ENCODE assay signal across 18 cellular contexts in the genomic region with DNA sequence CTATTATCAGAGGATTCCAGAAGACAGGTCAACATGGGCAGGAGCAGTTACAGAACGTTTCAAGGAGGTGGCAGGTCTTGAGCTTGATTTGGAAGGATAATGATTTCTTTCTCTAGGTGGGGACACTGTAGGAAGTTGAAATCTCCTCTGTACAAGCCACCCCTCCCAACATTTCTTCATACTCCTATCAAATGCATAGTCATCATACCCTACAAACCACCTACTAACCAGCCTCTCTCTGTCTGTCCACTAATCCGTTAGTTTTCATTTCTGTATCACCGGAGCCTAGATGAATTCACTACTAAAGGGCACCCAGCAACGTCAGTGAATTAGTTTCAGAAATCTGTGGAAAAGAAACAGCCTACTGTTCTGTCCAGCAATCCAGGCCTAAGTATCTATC. TPM values are rescaled to one million over a fixed set of nuclear protein-coding genes. Genes with fewer than 3 reads are reported as not detected.
DNase-seq lines count a peak whose midpoint lies in the region; ATAC-seq and TF ChIP-seq lines count a peak whose summit lies in the region.
"Had no signal": no experiment of that assay in that cellular context is flagged by ENCODE, and none has a peak within 500 bp of the region (broad histone marks: within the 10 kb centered on the region; RNA-seq: fewer than 3 reads in every experiment).

No MANE protein-coding gene starts in this region.

- H3K4me1 Mint-ChIP-seq in T-helper 1 cell treated with Interleukin-12 subunit alpha and Interleukin-12 subunit beta and Interleukin-4 antibody, amounts not matched to agents 30 μg/mL and 1 μg/mL, for 36 hours (ENCODE audit: low read depth) = peaks cover 9% of the 10 kb centered on the region
- peaks cover 10% of the 10 kb centered on the region for H3K4me1 Mint-ChIP-seq in endodermal cell

- H3K27me3 Mint-ChIP-seq in T-helper 1 cell treated with Interleukin-12 subunit alpha and Interleukin-12 subunit beta and Interleukin-4 antibody, amounts not matched to agents 30 μg/mL and 1 μg/mL, for 36 hours (ENCODE audit: low read depth) = peaks cover 45% of the 10 kb centered on the region
- peaks cover 24% of the 10 kb centered on the region for H3K27me3 Mint-ChIP-seq in endodermal cell (ENCODE audit: insufficient read depth)

- H4K20me1 ChIP-seq in neural cell (ENCODE audit: insufficient read depth) = no peaks in the 10 kb centered on the region

- H3K27ac ChIP-seq in endodermal cell (ENCODE audit: low read depth, low read length) = no peak overlapping the region
- H3K27ac ChIP-seq in neural cell (ENCODE audit: low read length) = no peak overlapping the region
- H3K27ac ChIP-seq: brain microvascular endothelial cell, C4-2B, upper lobe of left lung had no signal

- H3K9me3 ChIP-seq in endodermal cell (ENCODE audit: control insufficient read depth, low read length) = peaks cover 12% of the 10 kb centered on the region
- no peaks in the 10 kb centered on the region for H3K9me3 ChIP-seq in neural cell (ENCODE audit: low read length)
- H3K9me3 ChIP-seq: upper lobe of left lung had no signal

- H3K4me1 ChIP-seq in endodermal cell (ENCODE audit: control insufficient read depth, insufficient read depth, low read length) = no peaks in the 10 kb centered on the region

- TF ChIP-seq CTCF in endodermal cell (conservative IDR thresholded peaks at IDR 0.05) (no peak), neural cell (IDR thresholded peaks at IDR 0.05; ENCODE audit: poor library complexity, severe bottlenecking) (no peak)

- H3K27me3 ChIP-seq in endodermal cell (ENCODE audit: control insufficient read depth, insufficient read depth, low read length, poor library complexity, severe bottlenecking) (peaks cover 15% of the 10 kb centered on the region), neural cell (ENCODE audit: insufficient read depth, low read depth, low read length) (no peaks in the 10 kb centered on the region)
- H3K27me3 ChIP-seq: brain microvascular endothelial cell, upper lobe of left lung had no signal

- WGBS in endodermal cell (ENCODE audit: insufficient coverage in 1 of 2, insufficient read length in 1 of 2), 2 experiments = 52 to 67% methylated on average over 3 to 4 of the region's 4 CpGs

- peaks cover 38% of the 10 kb centered on the region for H3K79me2 ChIP-seq in neural cell (replicated peaks; ENCODE audit: insufficient read depth, low read length)

- no peaks in the 10 kb centered on the region for H3K9me3 Mint-ChIP-seq in T-helper 1 cell treated with Interleukin-12 subunit alpha and Interleukin-12 subunit beta and Interleukin-4 antibody, amounts not matched to agents 30 μg/mL and 1 μg/mL, for 36 hours
- peaks cover 11% of the 10 kb centered on the region for H3K9me3 Mint-ChIP-seq in endodermal cell

- TF ChIP-seq RAD21 in neural cell (conservative IDR thresholded peaks at IDR 0.05) = no peak

- TF ChIP-seq EP300 in neural cell (conservative IDR thresholded peaks at IDR 0.05; ENCODE audit: poor library complexity, severe bottlenecking) = no peak

- no peak overlapping the region for H3K27ac Mint-ChIP-seq in T-helper 1 cell treated with Interleukin-12 subunit alpha and Interleukin-12 subunit beta and Interleukin-4 antibody, amounts not matched to agents 30 μg/mL and 1 μg/mL, for 36 hours
- no peak overlapping the region for H3K27ac Mint-ChIP-seq in endodermal cell

- H3K4me3 ChIP-seq in endodermal cell (ENCODE audit: low read length) (peak overlapping the region; percentile 98), neural cell (ENCODE audit: low read length) (peak overlapping the region; percentile 100)

- no peaks in the 10 kb centered on the region for H3K9me2 ChIP-seq in neural cell (ENCODE audit: insufficient read depth, low read length)

- DNase-seq in T-helper 1 cell (no peak), OCI-M1 (lab: John Stamatoyannopoulos, UW) (peak; percentile 52), endodermal cell (no peak), NCI-H128 (lab: John Stamatoyannopoulos, UW; ENCODE audit: unreplicated experiment) (no peak), NCI-H2227 treated with DMSO at 0.1 percent for 48 hours (lab: John Stamatoyannopoulos, UW) (no peak)
- DNase-seq: activated CD4-positive, CD25-positive, alpha-beta regulatory T cell; activated naive CD4-positive, alpha-beta T cell treated with anti-CD3 and anti-CD28 coated beads, Interleukin-2, amount 50 U/mL, for 16 hours; brain microvascular endothelial cell; DND-41; HCEC 1CT; NCI-H2081; NCI-H69; stimulated activated naive CD8-positive, alpha-beta T cell treated with anti-CD3 and anti-CD28 coated beads, Interleukin-15, Interleukin-2, amounts not matched to agents 100 U/mL and 50 U/mL, for 24 hours; upper lobe of left lung had no signal

- H2AFZ ChIP-seq in neural cell (ENCODE audit: low read depth, low read length) = no peak overlapping the region

- no peaks in the 10 kb centered on the region for H3F3A ChIP-seq in neural cell (ENCODE audit: insufficient read depth, low read length, poor library complexity, severe bottlenecking)

- H3K9ac ChIP-seq in endodermal cell (ENCODE audit: extremely low read depth, low read length, poor library complexity, severe bottlenecking) (no peak overlapping the region), neural cell (ENCODE audit: low read length) (no peak overlapping the region)

- H3K36me3 ChIP-seq in endodermal cell (ENCODE audit: control insufficient read depth, insufficient read depth, low read length) (peaks cover 4% of the 10 kb centered on the region), neural cell (ENCODE audit: insufficient read depth, low read length) (no peaks in the 10 kb centered on the region)
- H3K36me3 ChIP-seq: brain microvascular endothelial cell, upper lobe of left lung had no signal

- peak overlapping the region; percentile 81 for H3K4me2 ChIP-seq in neural cell (ENCODE audit: low read length)

- peak overlapping the region; percentile 15 for H3K4me3 Mint-ChIP-seq in T-helper 1 cell treated with Interleukin-12 subunit alpha and Interleukin-12 subunit beta and Interleukin-4 antibody, amounts not matched to agents 30 μg/mL and 1 μg/mL, for 36 hours
- peak overlapping the region; percentile 93 for H3K4me3 Mint-ChIP-seq in endodermal cell

- H3K36me3 Mint-ChIP-seq in T-helper 1 cell treated with Interleukin-12 subunit alpha and Interleukin-12 subunit beta and Interleukin-4 antibody, amounts not matched to agents 30 μg/mL and 1 μg/mL, for 36 hours (ENCODE audit: low read depth) = peaks cover 4% of the 10 kb centered on the region
- peaks cover 17% of the 10 kb centered on the region for H3K36me3 Mint-ChIP-seq in endodermal cell (ENCODE audit: low read depth)

- no peak for ATAC-seq in HG03097 (IDR thresholded peaks at IDR 0.05; ENCODE audit: low FRiP score, unreplicated experiment)
- ATAC-seq: stimulated activated naive CD8-positive, alpha-beta T cell treated with anti-CD3 and anti-CD28 coated beads, Interleukin-15, Interleukin-2, amounts not matched to agents 100 U/mL and 50 U/mL, for 24 hours had no signal

TF ChIP-seq in neural cell, 6 proteins besides CTCF, POLR2A, EP300 and RAD21:
- TF ChIP-seq, protein P1, sequence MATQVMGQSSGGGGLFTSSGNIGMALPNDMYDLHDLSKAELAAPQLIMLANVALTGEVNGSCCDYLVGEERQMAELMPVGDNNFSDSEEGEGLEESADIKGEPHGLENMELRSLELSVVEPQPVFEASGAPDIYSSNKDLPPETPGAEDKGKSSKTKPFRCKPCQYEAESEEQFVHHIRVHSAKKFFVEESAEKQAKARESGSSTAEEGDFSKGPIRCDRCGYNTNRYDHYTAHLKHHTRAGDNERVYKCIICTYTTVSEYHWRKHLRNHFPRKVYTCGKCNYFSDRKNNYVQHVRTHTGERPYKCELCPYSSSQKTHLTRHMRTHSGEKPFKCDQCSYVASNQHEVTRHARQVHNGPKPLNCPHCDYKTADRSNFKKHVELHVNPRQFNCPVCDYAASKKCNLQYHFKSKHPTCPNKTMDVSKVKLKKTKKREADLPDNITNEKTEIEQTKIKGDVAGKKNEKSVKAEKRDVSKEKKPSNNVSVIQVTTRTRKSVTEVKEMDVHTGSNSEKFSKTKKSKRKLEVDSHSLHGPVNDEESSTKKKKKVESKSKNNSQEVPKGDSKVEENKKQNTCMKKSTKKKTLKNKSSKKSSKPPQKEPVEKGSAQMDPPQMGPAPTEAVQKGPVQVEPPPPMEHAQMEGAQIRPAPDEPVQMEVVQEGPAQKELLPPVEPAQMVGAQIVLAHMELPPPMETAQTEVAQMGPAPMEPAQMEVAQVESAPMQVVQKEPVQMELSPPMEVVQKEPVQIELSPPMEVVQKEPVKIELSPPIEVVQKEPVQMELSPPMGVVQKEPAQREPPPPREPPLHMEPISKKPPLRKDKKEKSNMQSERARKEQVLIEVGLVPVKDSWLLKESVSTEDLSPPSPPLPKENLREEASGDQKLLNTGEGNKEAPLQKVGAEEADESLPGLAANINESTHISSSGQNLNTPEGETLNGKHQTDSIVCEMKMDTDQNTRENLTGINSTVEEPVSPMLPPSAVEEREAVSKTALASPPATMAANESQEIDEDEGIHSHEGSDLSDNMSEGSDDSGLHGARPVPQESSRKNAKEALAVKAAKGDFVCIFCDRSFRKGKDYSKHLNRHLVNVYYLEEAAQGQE (IDR thresholded peaks at IDR 0.05; ENCODE audit: borderline replicate concordance) = no peak
- TF ChIP-seq MXI1 (conservative IDR thresholded peaks at IDR 0.05; ENCODE audit: poor library complexity, severe bottlenecking) (no peak), POLR2AphosphoS5 (IDR thresholded peaks at IDR 0.05) (no peak), EZH2 (IDR thresholded peaks at IDR 0.05; ENCODE audit: borderline replicate concordance, insufficient read depth, low read length, poor library complexity, severe bottlenecking) (no peak), SMC3 (conservative IDR thresholded peaks at IDR 0.05; ENCODE audit: poor library complexity) (no peak), TAF1 (IDR thresholded peaks at IDR 0.05; ENCODE audit: low read depth) (no peak)

RNA-seq across cellular contexts. Expression of gene ATP7B, which starts 1.3 kb away (rescaled TPM):
- total RNA-seq in endodermal cell = 10 to 100 TPM; 20.4 to 29.2 TPM
- polyA plus RNA-seq in endodermal cell (2013, experiment 1 of 2) = 9.8 TPM
- polyA plus RNA-seq in endodermal cell (2013, experiment 2 of 2) = 7.5 TPM
- 6.3 and 11.8 TPM in 2 replicates for polyA plus RNA-seq in neural cell
- 15.6 and 17.2 TPM in 2 replicates for polyA minus RNA-seq in neural cell

RNA-seq across cellular contexts. Expression of gene ALG11, which starts 2.2 kb away (rescaled TPM):
- total RNA-seq in endodermal cell = 10 to 100 TPM; 41.5 to 53.1 TPM
- 19.5 TPM for polyA plus RNA-seq in endodermal cell (2013, experiment 1 of 2)
- 13.9 TPM for polyA plus RNA-seq in endodermal cell (2013, experiment 2 of 2)
- polyA plus RNA-seq in neural cell = 22.8 and 29.2 TPM in 2 replicates
- polyA minus RNA-seq in neural cell = 34.6 and 48.7 TPM in 2 replicates

RNA-seq across cellular contexts. Expression of gene UTP14C, which starts 14.5 kb away (rescaled TPM):
- total RNA-seq in endodermal cell = 10 to 100 TPM; 20.7 to 22.0 TPM
- polyA plus RNA-seq in endodermal cell (2013, experiment 1 of 2) = 17.8 TPM
- 19.1 TPM for polyA plus RNA-seq in endodermal cell (2013, experiment 2 of 2)
- 16.3 and 18.8 TPM in 2 replicates for polyA plus RNA-seq in neural cell
- 34.8 and 41.7 TPM in 2 replicates for polyA minus RNA-seq in neural cell
